In genomic region chr5:134003957-134004625, GRCh38 we compare ENCODE assay signal across 8 cellular contexts. TPM values are rescaled to one million over a fixed set of nuclear protein-coding genes. Genes with fewer than 3 reads are reported as not detected.
DNase-seq lines count a peak whose midpoint lies in the region; ATAC-seq and TF ChIP-seq lines count a peak whose summit lies in the region.

No MANE protein-coding gene starts in this region.

- H3K36me3 ChIP-seq in KMS-11 (ENCODE audit: insufficient read depth) (no peaks in the 10 kb centered on the region), esophagus (ENCODE audit: control insufficient read depth in 2 of 2, insufficient read depth in 2 of 2, low read length in 1 of 2) (peaks cover 0 to 2% of the 10 kb centered on the region in 2 donors), muscle layer of duodenum (ENCODE audit: control insufficient read depth in 1 of 2, insufficient read depth in 2 of 2, low read length in 2 of 2) (peaks cover 2 to 17% of the 10 kb centered on the region in 2 donors)

- peak; percentile 29 for ATAC-seq in GM21619 (IDR thresholded peaks at IDR 0.05; ENCODE audit: unreplicated experiment)

- peak overlapping the region; percentile 27; the same call in 1 of the 2 replicates for H2AFZ ChIP-seq in KMS-11 (ENCODE audit: low read depth)

- 0% methylated on average over 35 to 83 of the region's 83 CpGs for WGBS in esophagus, 2 donors

- H3K27ac ChIP-seq in KMS-11 (peak overlapping the region; percentile 97), esophagus (ENCODE audit: low read depth in 2 of 2, low read length in 1 of 2) (peak overlapping the region; percentile 98 to 99), muscle layer of duodenum (ENCODE audit: low read length) (peak overlapping the region; percentile 97)

- peaks cover 53% of the 10 kb centered on the region for H3K79me2 ChIP-seq in KMS-11 (ENCODE audit: insufficient read depth, low read depth)

- peak overlapping the region; percentile 68 for H3K4me2 ChIP-seq in KMS-11

- H3K9ac ChIP-seq in KMS-11, result peak overlapping the region; percentile 97

- TF ChIP-seq CTCF in KMS-11 (conservative IDR thresholded peaks at IDR 0.05; ENCODE audit: low read depth, low read length), result no peak

- H3K4me1 ChIP-seq in KMS-11 (ENCODE audit: low read depth, poor library complexity, severe bottlenecking) (peaks cover 32% of the 10 kb centered on the region), esophagus (ENCODE audit: control insufficient read depth in 2 of 2, insufficient read depth in 2 of 2, low read length in 1 of 2) (peaks cover 9 to 36% of the 10 kb centered on the region in 2 donors), muscle layer of duodenum (ENCODE audit: control insufficient read depth in 1 of 2, insufficient read depth in 2 of 2, low read length in 2 of 2) (peaks cover 18 to 44% of the 10 kb centered on the region in 2 donors)

- H3K4me3 ChIP-seq in KMS-11 (IDR thresholded peaks at IDR 0.05; ENCODE audit: insufficient read depth, low read depth, low read length), result no peak overlapping the region
- peak overlapping the region; percentile 92 to 100 for H3K4me3 ChIP-seq in esophagus (ENCODE audit: low read depth in 1 of 2, low read length in 2 of 2)
- H3K4me3 ChIP-seq in muscle layer of duodenum (ENCODE audit: low read depth in 1 of 2, low read length in 2 of 2), result peak overlapping the region; percentile 68 to 80

- H3K27me3 ChIP-seq in KMS-11 (ENCODE audit: insufficient read depth, low read depth) (no peaks in the 10 kb centered on the region), esophagus (ENCODE audit: control insufficient read depth in 1 of 2, insufficient read depth in 2 of 2, low read length in 2 of 2) (no peaks in the 10 kb centered on the region), muscle layer of duodenum (ENCODE audit: low read depth, low read length) (no peaks in the 10 kb centered on the region)

- H3K9me3 ChIP-seq in esophagus (ENCODE audit: control insufficient read depth in 2 of 2, insufficient read depth in 1 of 2, low read depth in 1 of 2, low read length in 1 of 2), result no peaks in the 10 kb centered on the region
- no peaks in the 10 kb centered on the region for H3K9me3 ChIP-seq in muscle layer of duodenum (ENCODE audit: control insufficient read depth in 1 of 2, low read length in 2 of 2)

- DNase-seq in GDM1 (lab: John Stamatoyannopoulos, UW), result peak; percentile 43
- peak; percentile 78 for DNase-seq in activated CD8-positive, alpha-beta memory T cell treated with anti-CD3 and anti-CD28 coated beads, Interleukin-2, amount 50 U/mL, for 48 hours
- peak; percentile 57 for DNase-seq in stimulated activated naive CD4-positive, alpha-beta T cell treated with Interleukin-2 at 50 U/mL for 16 hours (lab: John Stamatoyannopoulos, UW)
- no peak for DNase-seq in H4 (ENCODE audit: low spot score)

- H4K20me1 ChIP-seq in KMS-11 (ENCODE audit: insufficient read depth), result peaks cover 22% of the 10 kb centered on the region

RNA-seq across cellular contexts. Expression of gene VDAC1, which starts 0.7 kb away (rescaled TPM):
- 100 to 1,000 TPM; 154 to 167 TPM for polyA plus RNA-seq in esophagus
- total RNA-seq in H4 (2014; rRNA removed; shearing (Covaris generic)), result 732 and 750 TPM in 2 replicates

RNA-seq across cellular contexts. Expression of gene C5orf15, which starts 35.7 kb away (rescaled TPM):
- 10 to 100 TPM in 1 of 2 donors, 1 to 10 TPM in 1; 8.3 to 14.9 TPM for polyA plus RNA-seq in esophagus
- 141 and 166 TPM in 2 replicates for total RNA-seq in H4 (2014; rRNA removed; shearing (Covaris generic))
